1 cellular context compared by ENCODE assay signal in the genomic region with DNA sequence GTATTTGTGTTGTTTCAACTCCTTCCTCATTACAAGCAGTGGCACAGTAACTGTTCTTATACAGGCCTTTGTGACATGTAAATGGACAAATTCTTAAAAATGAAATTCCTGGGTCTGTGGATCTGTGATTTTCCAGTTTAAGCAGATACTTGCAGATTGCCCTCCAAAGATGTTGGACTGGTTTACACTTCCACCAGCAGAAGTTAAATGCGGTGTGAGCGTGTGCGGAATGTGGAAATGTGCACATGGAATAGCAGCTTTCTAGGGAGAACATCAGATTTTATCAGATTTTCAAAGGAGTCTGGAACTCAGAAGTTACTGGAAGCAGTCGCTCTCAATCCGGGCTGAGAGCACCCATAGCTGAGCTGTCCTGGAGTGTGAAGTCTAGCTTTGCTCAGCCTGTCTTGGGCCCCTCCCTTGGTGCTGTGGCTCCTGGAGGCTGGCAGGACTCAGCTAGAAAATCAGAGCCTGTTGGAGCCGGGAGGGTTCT.
TF ChIP-seq lines count a peak whose summit lies in the region.

No MANE protein-coding gene starts in this region.

TF ChIP-seq in K562, 482 proteins besides CTCF, POLR2A, EP300 and RAD21:
- TF ChIP-seq SRSF1 (IDR thresholded peaks at IDR 0.05; ENCODE audit: low read depth, low read length) = no peak
- TF ChIP-seq, protein P1, sequence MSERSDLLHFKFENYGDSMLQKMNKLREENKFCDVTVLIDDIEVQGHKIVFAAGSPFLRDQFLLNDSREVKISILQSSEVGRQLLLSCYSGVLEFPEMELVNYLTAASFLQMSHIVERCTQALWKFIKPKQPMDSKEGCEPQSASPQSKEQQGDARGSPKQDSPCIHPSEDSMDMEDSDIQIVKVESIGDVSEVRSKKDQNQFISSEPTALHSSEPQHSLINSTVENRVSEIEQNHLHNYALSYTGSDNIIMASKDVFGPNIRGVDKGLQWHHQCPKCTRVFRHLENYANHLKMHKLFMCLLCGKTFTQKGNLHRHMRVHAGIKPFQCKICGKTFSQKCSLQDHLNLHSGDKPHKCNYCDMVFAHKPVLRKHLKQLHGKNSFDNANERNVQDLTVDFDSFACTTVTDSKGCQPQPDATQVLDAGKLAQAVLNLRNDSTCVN (CRISPR knock-in tag; IDR thresholded peaks at IDR 0.05) = no peak
TF ChIP-seq in K562: peak in this region for 0.
